20 cellular contexts compared by ENCODE assay signal in the genomic region with DNA sequence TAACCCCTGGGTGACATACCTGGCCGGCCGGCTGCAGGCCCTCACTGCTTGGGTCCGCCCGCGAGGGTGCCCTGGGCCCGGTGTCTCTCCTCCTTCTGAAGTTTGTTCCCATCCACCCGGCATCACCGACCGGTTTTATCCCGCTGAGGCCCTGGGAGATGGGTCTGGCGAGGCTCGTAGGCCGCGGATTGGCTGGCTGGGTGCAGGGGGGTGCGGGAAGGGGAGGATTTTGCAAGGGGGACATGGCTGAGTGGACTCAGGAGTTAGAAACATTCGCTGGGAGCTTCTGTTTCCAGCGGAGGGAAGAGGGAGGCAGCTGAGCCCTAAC. TPM values are rescaled to one million over a fixed set of nuclear protein-coding genes. Genes with fewer than 3 reads are reported as not detected.
DNase-seq lines count a peak whose midpoint lies in the region; ATAC-seq and TF ChIP-seq lines count a peak whose summit lies in the region.
"Had no signal": no experiment of that assay in that cellular context is flagged by ENCODE, and none has a peak within 500 bp of the region (broad histone marks: within the 10 kb centered on the region; RNA-seq: fewer than 3 reads in every experiment).

A gene (minus strand): TSS at position 110 of the 328 bp plus-strand sequence. CDS start 527 bp downstream, outside the sequence.

- no peak within 1 kb of the TSS for H3K27ac ChIP-seq in neural progenitor cell
- H3K27ac ChIP-seq: esophagus squamous epithelium, upper lobe of left lung had no signal

- no peaks in the 10 kb centered on the region for H3K9me3 ChIP-seq in iPS-15b (ENCODE audit: control insufficient read depth, insufficient read depth, low read length)
- H3K9me3 ChIP-seq in neural progenitor cell (ENCODE audit: low read depth) = no peaks in the 10 kb centered on the region
- H3K9me3 ChIP-seq: esophagus squamous epithelium, upper lobe of left lung had no signal

- H3F3A ChIP-seq in neural progenitor cell (ENCODE audit: low read depth) = peaks cover 4% of the 10 kb centered on the region

- no peak for TF ChIP-seq CTCF in WTC11 (IDR thresholded peaks at IDR 0.05)
- TF ChIP-seq CTCF in neural progenitor cell (IDR thresholded peaks at IDR 0.05) = no peak

- peak within 1 kb of the TSS; percentile 79 for H2AFZ ChIP-seq in neural progenitor cell (replicated peaks)

- H3K27me3 Mint-ChIP-seq in WTC11 (ENCODE audit: low read depth) (peaks cover 96% of the 10 kb centered on the region), neural progenitor cell (ENCODE audit: insufficient read depth, low read depth) (peaks cover 57% of the 10 kb centered on the region)
- peaks cover 50% of the 10 kb centered on the region for H3K27me3 Mint-ChIP-seq in activated naive CD4-positive, alpha-beta T cell treated with anti-CD3 and anti-CD28 coated beads for 36 hours (ENCODE audit: low read depth)
- peaks cover 68% of the 10 kb centered on the region for H3K27me3 Mint-ChIP-seq in activated T-helper 2 cell treated with anti-CD3 and anti-CD28 coated beads, Interferon-gamma antibody, Interleukin-2, Interleukin-4, amounts not matched to agents 10 μg/mL and 5 μg/mL and 100 μg/mL, durations not matched to agents 14 hours and 24 hours and 36 hours (ENCODE audit: low read depth)

- CTCF ChIA-PET in WTC11 (lab: Charles Lee) = interaction anchor here (0.5 to 4.1 kb wide), 4 partner anchors 29 to 1143 kb away, joined by 3 to 29 read pairs (median 13); no protein-coding TSS in a partner anchor
- CTCF ChIA-PET in activated naive CD4-positive, alpha-beta T cell treated with anti-CD3 and anti-CD28 coated beads for 36 hours (lab: Charles Lee) = no interaction called here

- peaks cover 92% of the 10 kb centered on the region for H3K27me3 ChIP-seq in iPS-15b (ENCODE audit: control insufficient read depth, insufficient read depth, low read length)
- peaks cover 100% of the 10 kb centered on the region for H3K27me3 ChIP-seq in neural progenitor cell

- H3K9me3 Mint-ChIP-seq in WTC11 (no peaks in the 10 kb centered on the region), neural progenitor cell (no peaks in the 10 kb centered on the region)
- H3K9me3 Mint-ChIP-seq in activated naive CD4-positive, alpha-beta T cell treated with anti-CD3 and anti-CD28 coated beads for 36 hours = no peaks in the 10 kb centered on the region
- no peaks in the 10 kb centered on the region for H3K9me3 Mint-ChIP-seq in activated T-helper 2 cell treated with anti-CD3 and anti-CD28 coated beads, Interferon-gamma antibody, Interleukin-2, Interleukin-4, amounts not matched to agents 10 μg/mL and 5 μg/mL and 100 μg/mL, durations not matched to agents 14 hours and 24 hours and 36 hours
- H3K9me3 Mint-ChIP-seq: activated CD4-positive, alpha-beta memory T cell treated with anti-CD3 and anti-CD28 coated beads, Interleukin-2, amount 10 ng/mL, durations not matched to agents 7 days and 5 days; activated T-helper 1 cell treated with anti-CD3 and anti-CD28 coated beads, Interleukin-12 subunit alpha, Interleukin-12 subunit beta, Interleukin-2, Interleukin-4 antibody, amounts not matched to agents 30 ng/mL and 10 ng/mL and 1 ng/mL, durations not matched to agents 14 hours and 24 hours and 36 hours; memory B cell had no signal

- ATAC-seq in WTC11 (peak; percentile 5), HG03175 (IDR thresholded peaks at IDR 0.05; ENCODE audit: unreplicated experiment) (no peak)
- ATAC-seq: HCT116 had no signal

- H3K4me3 ChIP-seq in iPS-15b (ENCODE audit: low read depth, low read length) = peak within 1 kb of the TSS; percentile 59
- peak within 1 kb of the TSS; percentile 50 for H3K4me3 ChIP-seq in neural progenitor cell
- H3K4me3 ChIP-seq: upper lobe of left lung had no signal

- peaks cover 42% of the 10 kb centered on the region for H4K20me1 ChIP-seq in neural progenitor cell (ENCODE audit: low read depth)

- no peaks in the 10 kb centered on the region for H3K36me3 Mint-ChIP-seq in WTC11
- H3K36me3 Mint-ChIP-seq in neural progenitor cell = no peaks in the 10 kb centered on the region
- no peaks in the 10 kb centered on the region for H3K36me3 Mint-ChIP-seq in activated naive CD4-positive, alpha-beta T cell treated with anti-CD3 and anti-CD28 coated beads for 36 hours (ENCODE audit: low read depth)
- H3K36me3 Mint-ChIP-seq in activated T-helper 2 cell treated with anti-CD3 and anti-CD28 coated beads, Interferon-gamma antibody, Interleukin-2, Interleukin-4, amounts not matched to agents 10 μg/mL and 5 μg/mL and 100 μg/mL, durations not matched to agents 14 hours and 24 hours and 36 hours (ENCODE audit: low read depth) = no peaks in the 10 kb centered on the region
- H3K36me3 Mint-ChIP-seq: memory B cell had no signal

- POLR2A ChIA-PET in WTC11 (lab: Charles Lee) = interaction anchor here (0.8 kb wide), 1 partner anchor 18 kb away, joined by 3 read pairs; no protein-coding TSS in a partner anchor

- H3K27ac Mint-ChIP-seq in WTC11 = no peak within 1 kb of the TSS
- H3K27ac Mint-ChIP-seq in neural progenitor cell = peak within 1 kb of the TSS; percentile 83
- no peak within 1 kb of the TSS for H3K27ac Mint-ChIP-seq in activated naive CD4-positive, alpha-beta T cell treated with anti-CD3 and anti-CD28 coated beads for 36 hours
- H3K27ac Mint-ChIP-seq in activated T-helper 2 cell treated with anti-CD3 and anti-CD28 coated beads, Interferon-gamma antibody, Interleukin-2, Interleukin-4, amounts not matched to agents 10 μg/mL and 5 μg/mL and 100 μg/mL, durations not matched to agents 14 hours and 24 hours and 36 hours = no peak within 1 kb of the TSS
- H3K27ac Mint-ChIP-seq: activated CD4-positive, alpha-beta memory T cell treated with anti-CD3 and anti-CD28 coated beads, Interleukin-2, amount 10 ng/mL, durations not matched to agents 7 days and 5 days; activated T-helper 1 cell treated with anti-CD3 and anti-CD28 coated beads, Interleukin-12 subunit alpha, Interleukin-12 subunit beta, Interleukin-2, Interleukin-4 antibody, amounts not matched to agents 30 ng/mL and 10 ng/mL and 1 ng/mL, durations not matched to agents 14 hours and 24 hours and 36 hours; memory B cell had no signal

- H3K79me2 ChIP-seq in neural progenitor cell (ENCODE audit: low read depth) = no peaks in the 10 kb centered on the region

- H3K4me2 ChIP-seq in neural progenitor cell = peak within 1 kb of the TSS; percentile 83

- H3K4me3 Mint-ChIP-seq in WTC11 = peak within 1 kb of the TSS; percentile 74
- H3K4me3 Mint-ChIP-seq in neural progenitor cell = peak within 1 kb of the TSS; percentile 81
- no peak within 1 kb of the TSS for H3K4me3 Mint-ChIP-seq in activated naive CD4-positive, alpha-beta T cell treated with anti-CD3 and anti-CD28 coated beads for 36 hours
- no peak within 1 kb of the TSS for H3K4me3 Mint-ChIP-seq in activated T-helper 2 cell treated with anti-CD3 and anti-CD28 coated beads, Interferon-gamma antibody, Interleukin-2, Interleukin-4, amounts not matched to agents 10 μg/mL and 5 μg/mL and 100 μg/mL, durations not matched to agents 14 hours and 24 hours and 36 hours (ENCODE audit: low read depth)
- H3K4me3 Mint-ChIP-seq: activated CD4-positive, alpha-beta memory T cell treated with anti-CD3 and anti-CD28 coated beads, Interleukin-2, amount 10 ng/mL, durations not matched to agents 7 days and 5 days; activated T-helper 1 cell treated with anti-CD3 and anti-CD28 coated beads, Interleukin-12 subunit alpha, Interleukin-12 subunit beta, Interleukin-2, Interleukin-4 antibody, amounts not matched to agents 30 ng/mL and 10 ng/mL and 1 ng/mL, durations not matched to agents 14 hours and 24 hours and 36 hours; memory B cell had no signal

- H3K4me1 ChIP-seq in iPS-15b (ENCODE audit: control insufficient read depth, insufficient read depth, low read length) (peaks cover 4% of the 10 kb centered on the region), neural progenitor cell (peaks cover 27% of the 10 kb centered on the region)

- peak; percentile 97 for DNase-seq in Caki2 (ENCODE audit: low read depth)
- peak; percentile 43 for DNase-seq in WTC11 (ENCODE audit: low spot score)
- DNase-seq in neural progenitor cell (ENCODE audit: low spot score) = peak; percentile 26
- no peak for DNase-seq in activated naive CD4-positive, alpha-beta T cell treated with anti-CD3 and anti-CD28 coated beads for 36 hours
- DNase-seq in activated T-helper 2 cell treated with anti-CD3 and anti-CD28 coated beads, Interferon-gamma antibody, Interleukin-2, Interleukin-4, amounts not matched to agents 10 μg/mL and 5 μg/mL and 100 μg/mL, durations not matched to agents 14 hours and 24 hours and 36 hours (ENCODE audit: low spot score) = no peak
- no peak for DNase-seq in NCI-H1048 (lab: John Stamatoyannopoulos, UW)
- DNase-seq: activated CD4-positive, alpha-beta memory T cell treated with anti-CD3 and anti-CD28 coated beads, Interleukin-2, amount 10 ng/mL, durations not matched to agents 7 days and 5 days; anterior cingulate cortex; esophagus squamous epithelium; hippocampal formation; NCI-H2107; NCI-H69; nucleus accumbens had no signal

- H3K9ac ChIP-seq in iPS-15b (ENCODE audit: low read depth, low read length) (no peak within 1 kb of the TSS), neural progenitor cell (no peak within 1 kb of the TSS)

- in situ Hi-C loops in Caki2 (cut with HindIII; ENCODE audit: low pct_unique_long_range_greater_than_20kb, low sequenced_read_pairs) = no loop called here

- intact Hi-C loops in activated naive CD4-positive, alpha-beta T cell treated with anti-CD3 and anti-CD28 coated beads for 36 hours (cut with micrococcal nuclease) = no loop called here
- intact Hi-C loops in activated T-helper 2 cell treated with anti-CD3 and anti-CD28 coated beads, Interferon-gamma antibody, Interleukin-2, Interleukin-4, amounts not matched to agents 10 μg/mL and 5 μg/mL and 100 μg/mL, durations not matched to agents 14 hours and 24 hours and 36 hours (cut with micrococcal nuclease) = loop anchor here (10.0 kb wide), 1 partner anchor 226 kb away; no protein-coding TSS in a partner anchor

- H3K4me1 Mint-ChIP-seq in WTC11 (peaks cover 36% of the 10 kb centered on the region), neural progenitor cell (peaks cover 52% of the 10 kb centered on the region)
- peaks cover 22% of the 10 kb centered on the region for H3K4me1 Mint-ChIP-seq in activated naive CD4-positive, alpha-beta T cell treated with anti-CD3 and anti-CD28 coated beads for 36 hours (ENCODE audit: low read depth)
- H3K4me1 Mint-ChIP-seq in activated T-helper 2 cell treated with anti-CD3 and anti-CD28 coated beads, Interferon-gamma antibody, Interleukin-2, Interleukin-4, amounts not matched to agents 10 μg/mL and 5 μg/mL and 100 μg/mL, durations not matched to agents 14 hours and 24 hours and 36 hours (ENCODE audit: low read depth) = peaks cover 5% of the 10 kb centered on the region
- H3K4me1 Mint-ChIP-seq: memory B cell had no signal

- H3K36me3 ChIP-seq in iPS-15b (ENCODE audit: control insufficient read depth, insufficient read depth, low read length) = no peaks in the 10 kb centered on the region
- H3K36me3 ChIP-seq in neural progenitor cell = no peaks in the 10 kb centered on the region
- H3K36me3 ChIP-seq: esophagus squamous epithelium, upper lobe of left lung had no signal

RNA-seq across cellular contexts. Expression of the gene that starts here (rescaled TPM):
- total RNA-seq in Caki2 (2014; rRNA removed; shearing (Covaris generic); ENCODE audit: low replicate concordance) = 50.7 and 89.7 TPM in 2 replicates
- total RNA-seq in WTC11 (2021) (0.27 to 0.66 TPM (median 0.35 TPM) in 3 replicates), neural progenitor cell (ENCODE audit: low replicate concordance) (1.4 and 2.9 TPM in 2 replicates)
- 1 to 10 TPM; 2.0 to 2.8 TPM for total RNA-seq in activated naive CD4-positive, alpha-beta T cell treated with anti-CD3 and anti-CD28 coated beads for 36 hours
- total RNA-seq in activated T-helper 2 cell treated with anti-CD3 and anti-CD28 coated beads, Interferon-gamma antibody, Interleukin-2, Interleukin-4, amounts not matched to agents 10 μg/mL and 5 μg/mL and 100 μg/mL, durations not matched to agents 14 hours and 24 hours and 36 hours = 0.76 and 0.84 TPM in 2 replicates
- total RNA-seq: skeletal muscle tissue had no signal

Comparison
In these comparisons a context has a peak if more than half of its experiments do, and no peak if none do; other contexts are left out.
1. RNA of the gene that starts here (total RNA-seq): 50.7 to 89.7 TPM in Caki2; 1.4 to 2.9 TPM in neural progenitor cell, 2.0 to 2.8 TPM in activated naive CD4-positive, alpha-beta T cell treated with anti-CD3 and anti-CD28 coated beads for 36 hours, 0.76 to 0.84 TPM in activated T-helper 2 cell treated with anti-CD3 and anti-CD28 coated beads, Interferon-gamma antibody, Interleukin-2, Interleukin-4, amounts not matched to agents 10 μg/mL and 5 μg/mL and 100 μg/mL, durations not matched to agents 14 hours and 24 hours and 36 hours and 0.27 to 0.66 TPM in WTC11; every median in the first group is over 10 times any median in the second.
2. Peak in DNase-seq and ATAC-seq in WTC11; RNA of the gene not detected or under 1 TPM.
3. DNase-seq: peak in Caki2 (single experiment) and neural progenitor cell (single experiment); none in activated naive CD4-positive, alpha-beta T cell treated with anti-CD3 and anti-CD28 coated beads for 36 hours (single experiment), activated T-helper 2 cell treated with anti-CD3 and anti-CD28 coated beads, Interferon-gamma antibody, Interleukin-2, Interleukin-4, amounts not matched to agents 10 μg/mL and 5 μg/mL and 100 μg/mL, durations not matched to agents 14 hours and 24 hours and 36 hours (single experiment) and NCI-H1048 (single experiment).
4. H3K4me3 Mint-ChIP-seq: peak in WTC11 (single experiment) and neural progenitor cell (single experiment); none in activated naive CD4-positive, alpha-beta T cell treated with anti-CD3 and anti-CD28 coated beads for 36 hours (single experiment) and activated T-helper 2 cell treated with anti-CD3 and anti-CD28 coated beads, Interferon-gamma antibody, Interleukin-2, Interleukin-4, amounts not matched to agents 10 μg/mL and 5 μg/mL and 100 μg/mL, durations not matched to agents 14 hours and 24 hours and 36 hours (single experiment).